9 cellular contexts compared by ENCODE assay signal in the genomic region with DNA sequence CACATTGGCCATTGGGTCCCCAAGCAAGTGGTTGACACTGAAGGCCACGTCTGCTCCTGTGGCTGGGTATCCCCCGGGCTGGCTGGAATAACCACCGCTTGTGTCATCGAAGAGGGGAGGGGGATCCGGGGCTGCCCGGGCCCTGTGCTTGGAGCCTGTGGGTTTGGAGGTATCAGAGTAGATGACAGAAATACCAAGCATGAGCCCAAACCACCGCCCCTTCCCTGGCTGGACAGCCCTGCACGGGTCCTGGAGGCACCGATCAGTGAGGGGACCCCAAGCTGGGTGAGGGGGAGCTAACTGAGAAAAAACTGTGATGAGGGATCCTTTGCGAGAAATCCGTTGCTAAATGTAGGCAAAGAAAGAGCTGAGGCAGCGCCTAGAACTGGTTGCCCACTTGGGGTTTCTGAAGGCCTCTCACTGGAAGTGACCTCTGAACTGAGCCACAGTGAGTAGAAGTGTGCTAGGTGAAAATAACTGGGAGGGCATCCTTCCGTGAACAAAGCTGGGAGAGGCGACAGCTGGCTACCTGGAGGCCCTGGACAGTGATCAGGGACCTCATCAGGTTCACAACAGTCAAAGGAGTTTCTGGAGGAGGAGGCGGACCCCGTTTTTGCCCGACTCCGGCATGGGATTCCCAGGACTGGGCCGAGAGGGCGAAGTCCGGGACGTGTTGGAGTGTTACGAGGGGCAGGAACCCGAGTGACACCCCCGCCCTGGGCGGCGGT. TPM values are rescaled to one million over a fixed set of nuclear protein-coding genes. Genes with fewer than 3 reads are reported as not detected.
DNase-seq lines count a peak whose midpoint lies in the region; ATAC-seq and TF ChIP-seq lines count a peak whose summit lies in the region.
"Had no signal": no experiment of that assay in that cellular context is flagged by ENCODE, and none has a peak within 500 bp of the region (broad histone marks: within the 10 kb centered on the region; RNA-seq: fewer than 3 reads in every experiment).

No MANE protein-coding gene starts in this region.

- no peaks in the 10 kb centered on the region for H3F3A ChIP-seq in neural cell (ENCODE audit: insufficient read depth, low read length, poor library complexity, severe bottlenecking)

- H2AFZ ChIP-seq in neural cell (ENCODE audit: low read depth, low read length): no peak overlapping the region

- H3K27me3 Mint-ChIP-seq in endodermal cell (ENCODE audit: insufficient read depth): peaks cover 35% of the 10 kb centered on the region

- H3K27me3 ChIP-seq in endodermal cell (ENCODE audit: control insufficient read depth, insufficient read depth, low read length, poor library complexity, severe bottlenecking): peaks cover 35% of the 10 kb centered on the region
- H3K27me3 ChIP-seq in neural cell (ENCODE audit: insufficient read depth, low read depth, low read length): peaks cover 31% of the 10 kb centered on the region

- H3K4me2 ChIP-seq in neural cell (ENCODE audit: low read length): peak overlapping the region; percentile 49

- TF ChIP-seq CTCF in endodermal cell (conservative IDR thresholded peaks at IDR 0.05) (no peak), neural cell (IDR thresholded peaks at IDR 0.05; ENCODE audit: poor library complexity, severe bottlenecking) (no peak)

- H3K36me3 Mint-ChIP-seq in endodermal cell (ENCODE audit: low read depth): peaks cover 6% of the 10 kb centered on the region

- peak overlapping the region; percentile 88 for H3K27ac Mint-ChIP-seq in endodermal cell

- peak overlapping the region; percentile 75 for H3K4me3 Mint-ChIP-seq in endodermal cell

- H3K9ac ChIP-seq in endodermal cell (ENCODE audit: extremely low read depth, low read length, poor library complexity, severe bottlenecking) (peak overlapping the region; percentile 91), neural cell (ENCODE audit: low read length) (peak overlapping the region; percentile 92)

- H3K4me1 Mint-ChIP-seq in endodermal cell: peaks cover 6% of the 10 kb centered on the region

- 18 to 25% methylated on average over 14 to 27 of the region's 27 CpGs for WGBS in endodermal cell (ENCODE audit: insufficient coverage in 1 of 2, insufficient read length in 1 of 2), 2 experiments

- peak overlapping the region; percentile 83 for H3K27ac ChIP-seq in endodermal cell (ENCODE audit: low read depth, low read length)
- peak overlapping the region; percentile 88 for H3K27ac ChIP-seq in neural cell (ENCODE audit: low read length)

- H3K4me1 ChIP-seq in endodermal cell (ENCODE audit: control insufficient read depth, insufficient read depth, low read length): no peaks in the 10 kb centered on the region

- no peak for TF ChIP-seq EP300 in neural cell (conservative IDR thresholded peaks at IDR 0.05; ENCODE audit: poor library complexity, severe bottlenecking)

- H3K79me2 ChIP-seq in neural cell (replicated peaks; ENCODE audit: insufficient read depth, low read length): peaks cover 23% of the 10 kb centered on the region

- H4K20me1 ChIP-seq in neural cell (ENCODE audit: insufficient read depth): peaks cover under 1% of the 10 kb centered on the region

- DNase-seq in NCI-H1105 treated with DMSO at 0.1 percent for 48 hours (lab: John Stamatoyannopoulos, UW) (peak; percentile 18), NCI-H1105 (lab: John Stamatoyannopoulos, UW) (no peak), OCI-M1 (lab: John Stamatoyannopoulos, UW) (peak; percentile 44), endodermal cell (peak; percentile 68), hippocampal formation (lab: John Stamatoyannopoulos, UW) (no peak), DMS153 (lab: John Stamatoyannopoulos, UW) (no peak)

- H3K9me2 ChIP-seq in neural cell (ENCODE audit: insufficient read depth, low read length): no peaks in the 10 kb centered on the region

- no peak for TF ChIP-seq RAD21 in neural cell (conservative IDR thresholded peaks at IDR 0.05)

- H3K9me3 ChIP-seq in endodermal cell (ENCODE audit: control insufficient read depth, low read length) (no peaks in the 10 kb centered on the region), neural cell (ENCODE audit: low read length) (no peaks in the 10 kb centered on the region)

- H3K36me3 ChIP-seq in endodermal cell (ENCODE audit: control insufficient read depth, insufficient read depth, low read length): peaks cover 26% of the 10 kb centered on the region
- no peaks in the 10 kb centered on the region for H3K36me3 ChIP-seq in neural cell (ENCODE audit: insufficient read depth, low read length)

- no peak for ATAC-seq in HG03432 (IDR thresholded peaks at IDR 0.05; ENCODE audit: unreplicated experiment)

- H3K9me3 Mint-ChIP-seq in endodermal cell: no peaks in the 10 kb centered on the region

- peak overlapping the region; percentile 97 for H3K4me3 ChIP-seq in endodermal cell (ENCODE audit: low read length)
- peak overlapping the region; percentile 86 for H3K4me3 ChIP-seq in neural cell (ENCODE audit: low read length)

TF ChIP-seq in neural cell, 6 proteins besides CTCF, POLR2A, EP300 and RAD21:
- TF ChIP-seq TAF1 (IDR thresholded peaks at IDR 0.05; ENCODE audit: low read depth): no peak
- TF ChIP-seq POLR2AphosphoS5 (IDR thresholded peaks at IDR 0.05): no peak
- TF ChIP-seq, protein P1, sequence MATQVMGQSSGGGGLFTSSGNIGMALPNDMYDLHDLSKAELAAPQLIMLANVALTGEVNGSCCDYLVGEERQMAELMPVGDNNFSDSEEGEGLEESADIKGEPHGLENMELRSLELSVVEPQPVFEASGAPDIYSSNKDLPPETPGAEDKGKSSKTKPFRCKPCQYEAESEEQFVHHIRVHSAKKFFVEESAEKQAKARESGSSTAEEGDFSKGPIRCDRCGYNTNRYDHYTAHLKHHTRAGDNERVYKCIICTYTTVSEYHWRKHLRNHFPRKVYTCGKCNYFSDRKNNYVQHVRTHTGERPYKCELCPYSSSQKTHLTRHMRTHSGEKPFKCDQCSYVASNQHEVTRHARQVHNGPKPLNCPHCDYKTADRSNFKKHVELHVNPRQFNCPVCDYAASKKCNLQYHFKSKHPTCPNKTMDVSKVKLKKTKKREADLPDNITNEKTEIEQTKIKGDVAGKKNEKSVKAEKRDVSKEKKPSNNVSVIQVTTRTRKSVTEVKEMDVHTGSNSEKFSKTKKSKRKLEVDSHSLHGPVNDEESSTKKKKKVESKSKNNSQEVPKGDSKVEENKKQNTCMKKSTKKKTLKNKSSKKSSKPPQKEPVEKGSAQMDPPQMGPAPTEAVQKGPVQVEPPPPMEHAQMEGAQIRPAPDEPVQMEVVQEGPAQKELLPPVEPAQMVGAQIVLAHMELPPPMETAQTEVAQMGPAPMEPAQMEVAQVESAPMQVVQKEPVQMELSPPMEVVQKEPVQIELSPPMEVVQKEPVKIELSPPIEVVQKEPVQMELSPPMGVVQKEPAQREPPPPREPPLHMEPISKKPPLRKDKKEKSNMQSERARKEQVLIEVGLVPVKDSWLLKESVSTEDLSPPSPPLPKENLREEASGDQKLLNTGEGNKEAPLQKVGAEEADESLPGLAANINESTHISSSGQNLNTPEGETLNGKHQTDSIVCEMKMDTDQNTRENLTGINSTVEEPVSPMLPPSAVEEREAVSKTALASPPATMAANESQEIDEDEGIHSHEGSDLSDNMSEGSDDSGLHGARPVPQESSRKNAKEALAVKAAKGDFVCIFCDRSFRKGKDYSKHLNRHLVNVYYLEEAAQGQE (IDR thresholded peaks at IDR 0.05; ENCODE audit: borderline replicate concordance): no peak
- no peak for TF ChIP-seq MXI1 (conservative IDR thresholded peaks at IDR 0.05; ENCODE audit: poor library complexity, severe bottlenecking)
- no peak for TF ChIP-seq SMC3 (conservative IDR thresholded peaks at IDR 0.05; ENCODE audit: poor library complexity)
- TF ChIP-seq EZH2 (IDR thresholded peaks at IDR 0.05; ENCODE audit: borderline replicate concordance, insufficient read depth, low read length, poor library complexity, severe bottlenecking): no peak
TF ChIP-seq in neural cell: peak in this region for 0.

RNA-seq across cellular contexts. Expression of gene YIF1A, which starts 0.6 kb away (rescaled TPM):
- total RNA-seq in endodermal cell: 10 to 100 TPM; 70.6 to 80.1 TPM
- polyA plus RNA-seq in endodermal cell (2013, experiment 1 of 2): 55.2 TPM
- polyA plus RNA-seq in endodermal cell (2013, experiment 2 of 2): 51.0 TPM
- 40.3 and 51.2 TPM in 2 replicates for polyA plus RNA-seq in neural cell
- polyA minus RNA-seq in neural cell: 19.8 and 21.9 TPM in 2 replicates

RNA-seq across cellular contexts. Expression of gene TMEM151A, which starts 3.4 kb away (rescaled TPM):
- total RNA-seq in endodermal cell: under 1 TPM in 1 of 2 donors, not detected in 1; 0.20 TPM
- 0.50 TPM for polyA plus RNA-seq in endodermal cell (2013, experiment 1 of 2)
- 0.41 TPM for polyA plus RNA-seq in endodermal cell (2013, experiment 2 of 2)
- 5.3 and 8.4 TPM in 2 replicates for polyA plus RNA-seq in neural cell
- 6.3 and 7.3 TPM in 2 replicates for polyA minus RNA-seq in neural cell
- total RNA-seq: Daoy had no signal

RNA-seq across cellular contexts. Expression of gene CNIH2, which starts 10.3 kb away (rescaled TPM):
- total RNA-seq in endodermal cell: 1 to 10 TPM; 3.5 to 3.8 TPM
- 74.4 TPM for polyA plus RNA-seq in endodermal cell (2013, experiment 1 of 2)
- polyA plus RNA-seq in endodermal cell (2013, experiment 2 of 2): 67.1 TPM
- 47.9 and 54.5 TPM in 2 replicates for polyA plus RNA-seq in neural cell
- 63.8 and 84.4 TPM in 2 replicates for polyA minus RNA-seq in neural cell

RNA-seq across cellular contexts. Expression of gene RAB1B, which starts 19.9 kb away (rescaled TPM):
- 100 to 1,000 TPM; 122 to 126 TPM for total RNA-seq in endodermal cell
- 110 TPM for polyA plus RNA-seq in endodermal cell (2013, experiment 1 of 2)
- 101 TPM for polyA plus RNA-seq in endodermal cell (2013, experiment 2 of 2)
- polyA plus RNA-seq in neural cell: 27.2 and 27.9 TPM in 2 replicates
- polyA minus RNA-seq in neural cell: 24.8 and 29.9 TPM in 2 replicates

RNA-seq across cellular contexts. Expression of gene CD248, which starts 28.5 kb away (rescaled TPM):
- under 1 TPM; 0.33 to 0.40 TPM for total RNA-seq in endodermal cell
- polyA plus RNA-seq in endodermal cell (2013, experiment 1 of 2): 4.7 TPM
- polyA plus RNA-seq in endodermal cell (2013, experiment 2 of 2): 5.5 TPM
- not detected in 2 replicates for polyA plus RNA-seq in neural cell
- polyA minus RNA-seq in neural cell: not detected in 2 replicates

Comparison
In these comparisons a context has a peak if more than half of its experiments do, and no peak if none do; other contexts are left out.
1. DNase-seq: peak in NCI-H1105 treated with DMSO at 0.1 percent for 48 hours (single experiment), OCI-M1 (single experiment) and endodermal cell (single experiment); none in NCI-H1105 (single experiment), hippocampal formation (0 of 2) and DMS153 (single experiment).